Comparison of ENCODE assay signal across 1 cellular context in the genomic region with DNA sequence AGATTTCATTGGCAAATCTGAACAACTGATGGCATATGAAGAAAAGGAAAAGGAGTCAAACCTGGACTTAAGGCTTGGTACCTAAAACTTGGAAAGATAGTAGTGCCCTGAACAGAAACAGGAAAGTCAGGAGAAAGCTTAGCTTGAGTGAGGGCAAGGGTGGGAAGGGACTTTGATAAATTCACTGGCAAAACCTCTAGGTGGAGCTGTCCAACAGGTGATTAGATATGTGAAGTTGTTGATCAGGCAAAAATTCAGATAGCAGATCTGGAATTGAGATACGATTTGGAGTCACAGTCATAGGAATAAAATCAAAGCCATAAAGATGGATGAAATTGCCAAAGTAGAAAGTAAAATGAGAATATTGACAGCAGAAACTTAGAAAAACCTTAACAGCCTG.
TF ChIP-seq lines count a peak whose summit lies in the region.

No MANE protein-coding gene starts in this region.

TF ChIP-seq in GM12878, 131 proteins besides CTCF, POLR2A, EP300 and RAD21 (continued from another document):
- TF ChIP-seq NBN (IDR thresholded peaks at IDR 0.05), result 0 out of 2 replicates have a peak, but pooled peaks have one; percentile 15
- peak; percentile 59; the same call in 1 of the 2 replicates for TF ChIP-seq MLLT1 (IDR thresholded peaks at IDR 0.05)
